1 cellular context compared by ENCODE assay signal in the genomic region with DNA sequence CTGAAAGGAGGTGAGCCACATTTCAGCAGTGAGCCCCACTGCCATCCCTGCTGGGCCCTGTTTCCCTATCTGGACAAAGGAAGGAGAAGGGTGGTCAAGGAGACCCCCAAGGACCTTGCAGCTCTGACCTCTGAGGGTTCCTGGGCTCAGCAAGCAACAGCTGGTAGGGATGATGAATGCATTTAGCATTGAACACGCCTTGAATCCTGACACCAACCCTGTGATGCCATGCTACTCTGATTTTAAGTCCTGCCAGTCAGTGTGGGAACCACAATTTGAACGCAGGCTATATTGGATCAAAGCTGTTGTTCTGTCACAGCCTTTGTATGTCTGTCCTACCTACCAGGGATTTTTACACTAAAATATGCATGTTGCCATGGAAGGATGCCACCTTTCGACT.
TF ChIP-seq lines count a peak whose summit lies in the region.

No MANE protein-coding gene starts in this region.

TF ChIP-seq in HepG2, 621 proteins besides CTCF, POLR2A, EP300 and RAD21:
- TF ChIP-seq RBFOX2 (IDR thresholded peaks at IDR 0.05; ENCODE audit: low read depth, low read length) = 0 out of 2 replicates have a peak, but pooled peaks have one; percentile 24
- TF ChIP-seq POLR2AphosphoS5 (IDR thresholded peaks at IDR 0.05; ENCODE audit: low read depth, low read length) = 0 out of 2 replicates have a peak, but pooled peaks have one; percentile 6
- no peak for TF ChIP-seq FOXP1 (IDR thresholded peaks at IDR 0.05)
- no peak for TF ChIP-seq FOXP1 (CRISPR knock-in tag; IDR thresholded peaks at IDR 0.05)
- TF ChIP-seq IKZF1 (IDR thresholded peaks at IDR 0.05) = no peak
